In genomic region chr16:73205153-73205549, GRCh38 we compare ENCODE assay signal across 22 cellular contexts.
"Had no signal": no experiment of that assay in that cellular context is flagged by ENCODE, and none has a peak within 500 bp of the region (broad histone marks: within the 10 kb centered on the region; RNA-seq: fewer than 3 reads in every experiment).

No MANE protein-coding gene starts in this region.

- H3K27ac ChIP-seq: epithelial cell of prostate, esophagus squamous epithelium, ovary, sigmoid colon, upper lobe of right lung had no signal

- H3K4me2 ChIP-seq: smooth muscle cell had no signal

- H3K9me3 ChIP-seq: esophagus squamous epithelium, ovary, sigmoid colon, upper lobe of right lung had no signal

- ATAC-seq: activated CD4-positive, alpha-beta T cell treated with anti-CD3 and anti-CD28 coated beads for 36 hours; activated CD8-positive, alpha-beta memory T cell treated with anti-CD3 and anti-CD28 coated beads, Interleukin-2, amount 10 ng/mL, durations not matched to agents 7 days and 5 days; activated CD8-positive, alpha-beta T cell treated with anti-CD3 and anti-CD28 coated beads, Interleukin-2, amount 10 ng/mL, durations not matched to agents 7 days and 5 days; activated naive CD4-positive, alpha-beta T cell treated with anti-CD3 and anti-CD28 coated beads, Interleukin-2, amount 50 U/mL, for 72 hours; left ventricle myocardium superior; naive thymus-derived CD4-positive, alpha-beta T cell; stimulated activated memory B cell treated with anti-CD40 and anti-IgM and Interleukin-4, amounts not matched to agents 10 μg/mL and 1 μg/mL and 100 μg/mL, for 72 hours; stimulated activated naive CD8-positive, alpha-beta T cell treated with anti-CD3 and anti-CD28 coated beads, Interleukin-15, amount 100 ng/mL, for 72 hours had no signal

- DNase-seq: activated B cell treated with CpG ODN at 0.5 μM for 24 hours; activated CD4-positive, alpha-beta T cell treated with anti-CD3 and anti-CD28 coated beads for 36 hours; activated CD8-positive, alpha-beta memory T cell treated with anti-CD3 and anti-CD28 coated beads, Interleukin-2, amount 10 ng/mL, durations not matched to agents 7 days and 5 days; activated CD8-positive, alpha-beta T cell treated with anti-CD3 and anti-CD28 coated beads, Interleukin-2, amount 10 ng/mL, durations not matched to agents 7 days and 5 days; activated T-cell treated with anti-CD3 and anti-CD28 coated beads, Interleukin-2, amount 50 U/mL, for 48 hours; effector CD8-positive, alpha-beta T cell; esophagus squamous epithelium; left ventricle myocardium superior; naive thymus-derived CD4-positive, alpha-beta T cell; ovary; retina; sigmoid colon; stimulated activated CD4-positive, alpha-beta T cell treated with anti-CD3 and anti-CD28 coated beads, Interleukin-1b, Interleukin-23, amount 100 ng/mL, for 48 hours; stimulated activated CD4-positive, alpha-beta T cell treated with anti-CD3 and anti-CD28 coated beads, Interleukin-4, amount 100 ng/mL, for 4 hours; stimulated activated CD8-positive, alpha-beta memory T cell treated with anti-CD3 and anti-CD28 coated beads, Interleukin-4, amount 100 ng/mL, for 48 hours; stimulated activated naive CD8-positive, alpha-beta T cell treated with anti-CD3 and anti-CD28 coated beads, Interleukin-15, amount 100 ng/mL, for 72 hours; substantia nigra; upper lobe of right lung had no signal

- H3K4me1 ChIP-seq: esophagus squamous epithelium, upper lobe of right lung had no signal

- H3K36me3 ChIP-seq: esophagus squamous epithelium, ovary, sigmoid colon, upper lobe of right lung had no signal

- H3K27me3 ChIP-seq: esophagus squamous epithelium, ovary, sigmoid colon, upper lobe of right lung had no signal

- H3K4me3 ChIP-seq: esophagus squamous epithelium, ovary, sigmoid colon, smooth muscle cell, upper lobe of right lung had no signal
